ENCODE assay signal across 20 cellular contexts in the genomic region with DNA sequence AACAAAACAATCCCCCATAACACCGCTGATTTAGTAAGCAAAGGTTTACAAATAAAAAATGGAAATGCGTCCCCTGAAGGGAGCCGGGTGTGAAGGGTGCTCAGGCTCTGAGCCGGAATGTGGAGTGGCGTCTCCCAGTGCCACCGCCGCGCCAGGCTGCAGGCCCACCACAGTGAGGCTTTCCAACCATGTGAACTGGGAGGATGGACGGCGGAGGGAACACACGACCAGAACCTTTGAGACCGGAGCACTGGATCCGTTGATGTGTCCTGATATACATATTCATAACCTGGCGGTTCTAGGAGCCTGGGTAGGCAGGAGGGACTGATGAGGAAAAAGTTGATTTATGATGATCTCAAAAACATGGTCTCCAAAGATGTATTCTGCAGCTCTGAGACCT.
DNase-seq lines count a peak whose midpoint lies in the region; ATAC-seq and TF ChIP-seq lines count a peak whose summit lies in the region.
"Had no signal": no experiment of that assay in that cellular context is flagged by ENCODE, and none has a peak within 500 bp of the region (broad histone marks: within the 10 kb centered on the region; RNA-seq: fewer than 3 reads in every experiment).

No MANE protein-coding gene starts in this region.

- 94% methylated on average over 14 of the region's 14 CpGs for WGBS in esophagus muscularis mucosa
- WGBS in spleen, 5 donors, result 92 to 97% (median 95%) methylated on average over 14 of the region's 14 CpGs

- H3K9me3 ChIP-seq in right atrium auricular region (no peaks in the 10 kb centered on the region), esophagus muscularis mucosa (no peaks in the 10 kb centered on the region), spleen (no peaks in the 10 kb centered on the region)
- H3K9me3 ChIP-seq: A549; BE2C; BLaER1 treated with 17β-estradiol and CSF1 and Interleukin-3, amounts not matched to agents 10 nM and 100 nM had no signal

- H3K27me3 ChIP-seq in right atrium auricular region, result no peaks in the 10 kb centered on the region
- no peaks in the 10 kb centered on the region for H3K27me3 ChIP-seq in esophagus muscularis mucosa
- H3K27me3 ChIP-seq in spleen (replicated peaks in 1 of 7), result no peaks in the 10 kb centered on the region
- H3K27me3 ChIP-seq: BE2C; BLaER1 treated with 17β-estradiol and CSF1 and Interleukin-3, amounts not matched to agents 10 nM and 100 nM had no signal

- TF ChIP-seq CTCF in right atrium auricular region (IDR thresholded peaks at IDR 0.05) (no peak), esophagus muscularis mucosa (IDR thresholded peaks at IDR 0.05) (no peak), spleen (IDR thresholded peaks at IDR 0.05 in 8 of 11, conservative IDR thresholded peaks at IDR 0.05 in 3 of 11) (no peak)

- no peak for TF ChIP-seq EP300 in esophagus muscularis mucosa (IDR thresholded peaks at IDR 0.05)

- TF ChIP-seq POLR2A in esophagus muscularis mucosa (IDR thresholded peaks at IDR 0.05; ENCODE audit: low read depth), result no peak
- no peak for TF ChIP-seq POLR2A in spleen (IDR thresholded peaks at IDR 0.05)

- H3K4me1 ChIP-seq in right atrium auricular region (no peaks in the 10 kb centered on the region), esophagus muscularis mucosa (no peaks in the 10 kb centered on the region), spleen (no peaks in the 10 kb centered on the region)
- H3K4me1 ChIP-seq: A549, BE2C had no signal

- H3K36me3 ChIP-seq in right atrium auricular region (no peaks in the 10 kb centered on the region), esophagus muscularis mucosa (no peaks in the 10 kb centered on the region), spleen (no peaks in the 10 kb centered on the region)
- H3K36me3 ChIP-seq: BE2C; BLaER1 treated with 17β-estradiol and CSF1 and Interleukin-3, amounts not matched to agents 10 nM and 100 nM had no signal

- H3K27ac ChIP-seq in right atrium auricular region, result no peak overlapping the region
- no peak overlapping the region for H3K27ac ChIP-seq in esophagus muscularis mucosa (replicated peaks in 1 of 4)
- no peak overlapping the region for H3K27ac ChIP-seq in spleen
- H3K27ac ChIP-seq: A549; BLaER1 treated with 17β-estradiol and CSF1 and Interleukin-3, amounts not matched to agents 10 nM and 100 nM had no signal

- no peak for ATAC-seq in Right ventricle myocardium inferior
- ATAC-seq: A549, GM23338, HCT116 had no signal

- intact Hi-C loops in Right ventricle myocardium inferior (cut with DNase I), result no loop called here
- intact Hi-C loops in esophagus muscularis mucosa (cut with DNase I), result no loop called here
- intact Hi-C loops in spleen (cut with DNase I; ENCODE audit: low total_unique reads), result no loop called here

- H3K4me3 ChIP-seq in right atrium auricular region, result no peak overlapping the region
- no peak overlapping the region for H3K4me3 ChIP-seq in esophagus muscularis mucosa
- no peak overlapping the region for H3K4me3 ChIP-seq in spleen
- H3K4me3 ChIP-seq: A549; BLaER1 treated with 17β-estradiol and CSF1 and Interleukin-3, amounts not matched to agents 10 nM and 100 nM; GM23338 had no signal

- DNase-seq in right atrium auricular region (ENCODE audit: low spot score), result peak; percentile 38
- DNase-seq in Right ventricle myocardium inferior (ENCODE audit: missing footprints), result no peak
- DNase-seq in esophagus muscularis mucosa (ENCODE audit: extremely low spot score), result peak; percentile 55
- peak; percentile 61 for DNase-seq in spleen
- no peak for DNase-seq in NCI-H1694 treated with DMSO at 0.1 percent for 48 hours (lab: John Stamatoyannopoulos, UW)
- no peak for DNase-seq in NOMO-1 (lab: John Stamatoyannopoulos, UW; ENCODE audit: unreplicated experiment in 2 of 2)
- DNase-seq: 8988T; ACHN; AML-193; BE2C; CD4-positive, alpha-beta T cell; CD8-positive, alpha-beta memory T cell; DMS53; DMS79 treated with DMSO at 0.1 percent for 48 hours; GF-D8; H9 had no signal

Comparison
In these comparisons a context has a peak if more than half of its experiments do, and no peak if none do; other contexts are left out.
1. DNase-seq: peak in right atrium auricular region (single experiment), esophagus muscularis mucosa (single experiment) and spleen (single experiment); none in Right ventricle myocardium inferior (single experiment), NCI-H1694 treated with DMSO at 0.1 percent for 48 hours (single experiment) and NOMO-1 (0 of 2).